In genomic region chr12:132614861-132615578, GRCh38 we compare ENCODE assay signal across 8 cellular contexts. TPM values are rescaled to one million over a fixed set of nuclear protein-coding genes. Genes with fewer than 3 reads are reported as not detected.
DNase-seq lines count a peak whose midpoint lies in the region; ATAC-seq and TF ChIP-seq lines count a peak whose summit lies in the region.

No MANE protein-coding gene starts in this region.

- peaks cover 43% of the 10 kb centered on the region for H3K9me3 Mint-ChIP-seq in endodermal cell

- no peak overlapping the region for H3K4me3 Mint-ChIP-seq in endodermal cell

- peaks cover 88% of the 10 kb centered on the region for H3K27me3 Mint-ChIP-seq in endodermal cell (ENCODE audit: insufficient read depth)

- no peak for ATAC-seq in GM19452 (IDR thresholded peaks at IDR 0.05; ENCODE audit: unreplicated experiment)

- peaks cover 2% of the 10 kb centered on the region for H3K36me3 Mint-ChIP-seq in endodermal cell (ENCODE audit: low read depth)

- no peaks in the 10 kb centered on the region for H3K4me1 ChIP-seq in endodermal cell (ENCODE audit: control insufficient read depth, insufficient read depth, low read length)

- WGBS in endodermal cell (ENCODE audit: insufficient coverage in 1 of 2, insufficient read length in 1 of 2), 2 experiments: 36 to 38% methylated on average over 13 to 18 of the region's 18 CpGs

- peaks cover 26% of the 10 kb centered on the region for H3K9me3 ChIP-seq in endodermal cell (ENCODE audit: control insufficient read depth, low read length)

- H3K27ac ChIP-seq in endodermal cell (ENCODE audit: low read depth, low read length): no peak overlapping the region

- no peaks in the 10 kb centered on the region for H3K4me1 Mint-ChIP-seq in endodermal cell

- no peaks in the 10 kb centered on the region for H3K36me3 ChIP-seq in endodermal cell (ENCODE audit: control insufficient read depth, insufficient read depth, low read length)

- peak; percentile 92 for TF ChIP-seq CTCF in endodermal cell (conservative IDR thresholded peaks at IDR 0.05)

- no peak overlapping the region for H3K9ac ChIP-seq in endodermal cell (ENCODE audit: extremely low read depth, low read length, poor library complexity, severe bottlenecking)

- H3K27me3 ChIP-seq in endodermal cell (ENCODE audit: control insufficient read depth, insufficient read depth, low read length, poor library complexity, severe bottlenecking): peaks cover 89% of the 10 kb centered on the region

- peak; percentile 90 for DNase-seq in ELF-1 (ENCODE audit: low read depth, low spot score)
- DNase-seq in HT-29 (ENCODE audit: low spot score): peak; percentile 91
- peak; percentile 59 for DNase-seq in NOMO-1 treated with DMSO at 0.1 percent for 48 hours (lab: John Stamatoyannopoulos, UW; ENCODE audit: unreplicated experiment)
- peak; percentile 92 for DNase-seq in activated CD8-positive, alpha-beta memory T cell treated with anti-CD3 and anti-CD28 coated beads for 24 hours
- DNase-seq in endodermal cell: peak; percentile 97
- peak; percentile 69 for DNase-seq in middle frontal gyrus (ENCODE audit: extremely low spot score, low spot score)
- DNase-seq in stimulated activated CD8-positive, alpha-beta memory T cell treated with anti-CD3 and anti-CD28 coated beads, Interleukin-4, amount 100 ng/mL, for 24 hours (ENCODE audit: low read depth): peak; percentile 67

- no peak overlapping the region for H3K4me3 ChIP-seq in endodermal cell (ENCODE audit: low read length)

- no peak overlapping the region for H3K27ac Mint-ChIP-seq in endodermal cell

RNA-seq across cellular contexts. Expression of gene P2RX2, which starts 3.6 kb away (rescaled TPM):
- total RNA-seq in HT-29 (2014; rRNA removed; shearing (Covaris generic)): not detected in 2 replicates
- total RNA-seq in endodermal cell: 1 to 10 TPM in 1 of 2 donors, under 1 TPM in 1; 0.97 to 2.8 TPM
- polyA plus RNA-seq in endodermal cell (2013, experiment 1 of 2): 0.39 TPM
- 0.12 TPM for polyA plus RNA-seq in endodermal cell (2013, experiment 2 of 2)

RNA-seq across cellular contexts. Expression of gene LRCOL1, which starts 4.6 kb away (rescaled TPM):
- not detected in 2 replicates for total RNA-seq in HT-29 (2014; rRNA removed; shearing (Covaris generic))
- total RNA-seq in endodermal cell: not detected
- polyA plus RNA-seq in endodermal cell (2013, experiment 1 of 2): 0.36 TPM
- polyA plus RNA-seq in endodermal cell (2013, experiment 2 of 2): 0.50 TPM
